Comparison of ENCODE assay signal across 8 cellular contexts in genomic region chr15:41936649-41937567, GRCh38. TPM values are rescaled to one million over a fixed set of nuclear protein-coding genes. Genes with fewer than 3 reads are reported as not detected.
DNase-seq lines count a peak whose midpoint lies in the region; ATAC-seq and TF ChIP-seq lines count a peak whose summit lies in the region.

No MANE protein-coding gene starts in this region.

- peak overlapping the region; percentile 98 to 100 (median 100) for H3K27ac Mint-ChIP-seq in immature natural killer cell

- no peaks in the 10 kb centered on the region for H3K4me1 ChIP-seq in testis

- peaks cover 54 to 57% of the 10 kb centered on the region in 2 donors for H3K4me1 Mint-ChIP-seq in immature natural killer cell

- TF ChIP-seq POLR2A in testis (IDR thresholded peaks at IDR 0.05) = no peak

- H3K9me3 ChIP-seq in testis = no peaks in the 10 kb centered on the region

- 76 to 77% methylated on average over 19 of the region's 19 CpGs for WGBS in testis, 2 donors

- no peak overlapping the region for H3K27ac ChIP-seq in testis

- intact Hi-C loops in testis (cut with DNase I; ENCODE audit: low total_unique reads) = no loop called here

- TF ChIP-seq CTCF in testis (IDR thresholded peaks at IDR 0.05) = no peak

- H3K27me3 ChIP-seq in testis = no peaks in the 10 kb centered on the region

- H3K9me3 Mint-ChIP-seq in immature natural killer cell = no peaks in the 10 kb centered on the region

- no peak for ATAC-seq in HG03045 (IDR thresholded peaks at IDR 0.05; ENCODE audit: unreplicated experiment)

- H3K27me3 Mint-ChIP-seq in immature natural killer cell (ENCODE audit: low read depth in 3 of 3) = peaks cover 5 to 24% (median 5%) of the 10 kb centered on the region in 3 donors

- no peaks in the 10 kb centered on the region for H3K36me3 ChIP-seq in testis (ENCODE audit: low read depth, missing control alignments)

- peak overlapping the region; percentile 76 to 97 (median 84) for H3K4me3 Mint-ChIP-seq in immature natural killer cell

- DNase-seq in MV-4-11 (lab: John Stamatoyannopoulos, UW) (peak; percentile 18), immature natural killer cell (peak; percentile 77 to 83 (median 81)), SK-N-DZ (ENCODE audit: low spot score) (no peak), testis (no peak), NCI-H2081 (lab: John Stamatoyannopoulos, UW) (no peak)
- DNase-seq in activated T-cell treated with anti-CD3 and anti-CD28 coated beads, Interleukin-2, amount 50 U/mL, for 48 hours = peak; percentile 81 to 84
- DNase-seq in stimulated activated CD8-positive, alpha-beta memory T cell treated with anti-CD3 and anti-CD28 coated beads, Interleukin-12 subunit alpha, Interleukin-12 subunit beta, amount 100 ng/mL, for 4 hours (ENCODE audit: low read depth) = peak; percentile 55

- H3K4me3 ChIP-seq in testis = no peak overlapping the region

- H3K36me3 Mint-ChIP-seq in immature natural killer cell = peaks cover 0 to 3% (median 0%) of the 10 kb centered on the region in 3 donors

RNA-seq across cellular contexts. Expression of gene EHD4, which starts 35.4 kb away (rescaled TPM):
- polyA plus RNA-seq in immature natural killer cell (1 to 10 TPM; 5.3 to 7.3 (median 7.0) TPM), testis (ENCODE audit: insufficient read depth, low read depth, low replicate concordance) (8.0 TPM)
- 2.2 and 2.8 TPM in 2 replicates for polyA plus RNA-seq in SK-N-DZ (2014; cell fraction: cytosol; rRNA removed)
- polyA plus RNA-seq in SK-N-DZ (2014; cell fraction: nucleus; rRNA removed) = 0.62 and 1.1 TPM in 2 replicates
- 10 to 100 TPM in 1 of 2 donors, 1 to 10 TPM in 1; 9.4 to 10.2 TPM for total RNA-seq in testis

RNA-seq across cellular contexts. Expression of gene SPTBN5, which starts 43.1 kb away (rescaled TPM):
- polyA plus RNA-seq in immature natural killer cell (under 1 TPM in 1 of 3 donors, not detected in 2; 0.06 TPM), testis (ENCODE audit: insufficient read depth, low read depth, low replicate concordance) (1.4 TPM)
- polyA plus RNA-seq in SK-N-DZ (2014; cell fraction: cytosol; rRNA removed) = 0.73 and 0.75 TPM in 2 replicates
- polyA plus RNA-seq in SK-N-DZ (2014; cell fraction: nucleus; rRNA removed) = 5.2 and 8.0 TPM in 2 replicates
- total RNA-seq in testis = 1 to 10 TPM; 1.4 to 3.1 TPM

Comparison
In these comparisons a context has a peak if more than half of its experiments do, and no peak if none do; other contexts are left out.
1. DNase-seq: peak in MV-4-11 (single experiment), activated T-cell treated with anti-CD3 and anti-CD28 coated beads, Interleukin-2, amount 50 U/mL, for 48 hours (2 of 2), immature natural killer cell (3 of 3) and stimulated activated CD8-positive, alpha-beta memory T cell treated with anti-CD3 and anti-CD28 coated beads, Interleukin-12 subunit alpha, Interleukin-12 subunit beta, amount 100 ng/mL, for 4 hours (single experiment); none in SK-N-DZ (single experiment), testis (single experiment) and NCI-H2081 (0 of 2).